1 cellular context compared by ENCODE assay signal in the genomic region with DNA sequence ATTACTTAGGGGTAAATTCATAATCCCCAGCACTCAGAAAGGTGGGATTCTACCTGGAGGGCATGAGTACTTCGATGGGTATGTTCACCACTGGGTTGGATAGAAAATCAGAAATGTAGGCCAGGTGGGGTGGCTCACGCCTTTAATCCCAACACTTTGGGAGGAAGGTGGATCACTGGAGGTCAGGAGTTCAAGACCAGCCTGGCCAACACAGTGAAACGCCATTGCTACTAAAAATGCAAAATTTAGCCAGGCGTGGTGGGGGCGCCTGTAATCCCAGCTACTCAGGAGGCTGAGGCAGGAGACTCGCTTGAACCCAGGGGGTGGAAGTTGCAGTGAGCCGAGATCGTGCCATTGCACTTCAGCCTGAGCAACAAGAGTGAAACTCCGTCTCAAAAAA.
TF ChIP-seq lines count a peak whose summit lies in the region.
"Not testable (repeated sequence)": the region's sequence is repeated elsewhere in the genome, so short reads cannot be mapped to it uniquely, and the experiment has no call there.

No MANE protein-coding gene starts in this region.

TF ChIP-seq in HepG2, 621 proteins besides CTCF, POLR2A, EP300 and RAD21 (continued from another document):
- peak; percentile 10; the same call in 1 of the 2 replicates for TF ChIP-seq NR2F6 (IDR thresholded peaks at IDR 0.05)
- not testable (repeated sequence) for TF ChIP-seq NR2F6 (CRISPR knock-in tag; IDR thresholded peaks at IDR 0.05)
TF ChIP-seq in HepG2: peak in this region for 2; not testable (repeated sequence) for 619.
